ENCODE assay signal across 8 cellular contexts in the genomic region with DNA sequence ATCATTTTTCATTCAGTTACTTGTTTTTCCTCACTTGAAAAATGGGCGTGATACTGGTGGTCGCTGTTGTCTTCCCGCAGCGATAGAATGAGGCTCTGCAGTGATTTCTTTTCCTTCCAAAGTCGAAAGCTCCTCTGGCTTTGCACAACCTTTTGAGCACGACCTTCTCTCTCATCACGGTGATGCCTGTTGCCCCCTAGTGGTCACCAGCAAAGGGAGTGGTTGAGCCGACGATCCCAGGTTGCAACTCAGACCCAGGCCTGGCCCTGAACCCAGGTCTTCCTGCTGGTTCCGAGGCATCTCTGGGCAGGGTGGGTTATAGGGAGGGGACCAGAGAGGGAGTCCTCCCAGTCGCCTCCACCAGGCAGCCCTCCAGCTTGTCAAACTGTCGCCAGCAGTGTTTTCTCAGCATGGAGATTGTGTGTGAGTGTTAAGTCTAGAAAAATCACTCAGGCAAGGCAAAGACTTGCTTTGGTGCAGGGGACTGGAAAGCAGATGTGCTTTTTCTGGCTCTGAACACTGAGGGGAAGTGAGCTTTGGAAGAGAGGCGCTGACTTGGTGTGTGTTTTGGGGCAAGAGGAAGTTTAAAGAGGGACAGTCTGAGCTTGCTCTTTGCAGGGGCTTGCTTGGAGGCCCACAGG.
A peak's percentile ranks its signal among the peaks of the same experiment; 100 is the strongest.
DNase-seq lines count a peak whose midpoint lies in the region; ATAC-seq and TF ChIP-seq lines count a peak whose summit lies in the region.

No MANE protein-coding gene starts in this region.

- ATAC-seq in HG02981 (IDR thresholded peaks at IDR 0.05; ENCODE audit: unreplicated experiment) (peak; percentile 47), HG02870 (IDR thresholded peaks at IDR 0.05; ENCODE audit: unreplicated experiment) (no peak)
- peak; percentile 65 to 75 for ATAC-seq in activated T-cell treated with anti-CD3 and anti-CD28 coated beads, Interleukin-2, amount 50 U/mL, for 4 hours

- no peaks in the 10 kb centered on the region for H3K4me1 ChIP-seq in CD4-positive, alpha-beta memory T cell (ENCODE audit: insufficient read depth, low read length)

- peak; percentile 82 for TF ChIP-seq CTCF in nephron progenitor cell (IDR thresholded peaks at IDR 0.05)

- no peaks in the 10 kb centered on the region for H3K27me3 ChIP-seq in CD4-positive, alpha-beta memory T cell (ENCODE audit: insufficient read depth, low read length)

- H3K4me1 Mint-ChIP-seq in CD4-positive, alpha-beta memory T cell, result peaks cover 0 to 9% (median 2%) of the 10 kb centered on the region in 4 donors
- H3K4me1 Mint-ChIP-seq in activated T-cell treated with anti-CD3 and anti-CD28 coated beads, Interleukin-2, amount 50 U/mL, for 4 hours (ENCODE audit: low read depth), result peaks cover 2% of the 10 kb centered on the region
- H3K4me1 Mint-ChIP-seq in nephron progenitor cell, result peaks cover 20% of the 10 kb centered on the region

- DNase-seq in CD4-positive, alpha-beta memory T cell, result peak in 4 of 5 donors; percentile 31 to 41 (median 36)
- DNase-seq in OCI-M1 (lab: John Stamatoyannopoulos, UW) (peak; percentile 65), fibroblast of peridontal ligament (ENCODE audit: extremely low read depth) (peak; percentile 68), nephron progenitor cell (peak; percentile 71), stromal cell of bone marrow (ENCODE audit: low read depth) (peak; percentile 48)
- peak; percentile 49 for DNase-seq in activated T-cell treated with anti-CD3 and anti-CD28 coated beads, Interleukin-2, amount 50 U/mL, for 4 hours

- H3K36me3 ChIP-seq in CD4-positive, alpha-beta memory T cell (ENCODE audit: insufficient read depth, low read length), result no peaks in the 10 kb centered on the region

- intact Hi-C loops in CD4-positive, alpha-beta memory T cell (cut with micrococcal nuclease), result no loop called here

- H3K27ac ChIP-seq in CD4-positive, alpha-beta memory T cell (ENCODE audit: low read depth, low read length), result no peak overlapping the region

- CTCF ChIA-PET in CD4-positive, alpha-beta memory T cell (lab: Charles Lee; ENCODE audit: partially characterized antibody), result interaction anchor here (0.7 to 1.9 kb wide), 12 partner anchors 9 to 353 kb away, joined by 3 to 8 read pairs (median 4); no protein-coding TSS in a partner anchor

- POLR2A ChIA-PET in CD4-positive, alpha-beta memory T cell (lab: Charles Lee; ENCODE audit: partially characterized antibody), result no interaction called here

- H3K4me3 Mint-ChIP-seq in CD4-positive, alpha-beta memory T cell, result peak overlapping the region in 4 of 8 donors; percentile 23 to 62 (median 48)
- no peak overlapping the region for H3K4me3 Mint-ChIP-seq in activated T-cell treated with anti-CD3 and anti-CD28 coated beads, Interleukin-2, amount 50 U/mL, for 4 hours
- H3K4me3 Mint-ChIP-seq in nephron progenitor cell, result peak overlapping the region; percentile 76

- no peak overlapping the region for H3K27ac Mint-ChIP-seq in CD4-positive, alpha-beta memory T cell
- H3K27ac Mint-ChIP-seq in nephron progenitor cell, result no peak overlapping the region

- peaks cover 0 to 2% (median 0%) of the 10 kb centered on the region in 8 donors for H3K9me3 Mint-ChIP-seq in CD4-positive, alpha-beta memory T cell
- H3K9me3 Mint-ChIP-seq in activated T-cell treated with anti-CD3 and anti-CD28 coated beads, Interleukin-2, amount 50 U/mL, for 4 hours, result no peaks in the 10 kb centered on the region
- no peaks in the 10 kb centered on the region for H3K9me3 Mint-ChIP-seq in nephron progenitor cell

- peaks cover 21 to 26% of the 10 kb centered on the region in 2 donors for H3K27me3 Mint-ChIP-seq in CD4-positive, alpha-beta memory T cell
- H3K27me3 Mint-ChIP-seq in activated T-cell treated with anti-CD3 and anti-CD28 coated beads, Interleukin-2, amount 50 U/mL, for 4 hours (ENCODE audit: low read depth), result peaks cover 30% of the 10 kb centered on the region
- peaks cover 29% of the 10 kb centered on the region for H3K27me3 Mint-ChIP-seq in nephron progenitor cell (ENCODE audit: low read depth, poor library complexity)

- H3K36me3 Mint-ChIP-seq in CD4-positive, alpha-beta memory T cell, result no peaks in the 10 kb centered on the region
- no peaks in the 10 kb centered on the region for H3K36me3 Mint-ChIP-seq in activated T-cell treated with anti-CD3 and anti-CD28 coated beads, Interleukin-2, amount 50 U/mL, for 4 hours (ENCODE audit: insufficient read depth)
- H3K36me3 Mint-ChIP-seq in nephron progenitor cell (ENCODE audit: low read depth), result no peaks in the 10 kb centered on the region

- no peaks in the 10 kb centered on the region for H3K9me3 ChIP-seq in CD4-positive, alpha-beta memory T cell (ENCODE audit: control insufficient read depth in 1 of 2, low read length in 2 of 2)

- no peak overlapping the region for H3K4me3 ChIP-seq in CD4-positive, alpha-beta memory T cell (ENCODE audit: low read length in 2 of 2)
